Comparison of ENCODE assay signal across 10 cellular contexts in the genomic region with DNA sequence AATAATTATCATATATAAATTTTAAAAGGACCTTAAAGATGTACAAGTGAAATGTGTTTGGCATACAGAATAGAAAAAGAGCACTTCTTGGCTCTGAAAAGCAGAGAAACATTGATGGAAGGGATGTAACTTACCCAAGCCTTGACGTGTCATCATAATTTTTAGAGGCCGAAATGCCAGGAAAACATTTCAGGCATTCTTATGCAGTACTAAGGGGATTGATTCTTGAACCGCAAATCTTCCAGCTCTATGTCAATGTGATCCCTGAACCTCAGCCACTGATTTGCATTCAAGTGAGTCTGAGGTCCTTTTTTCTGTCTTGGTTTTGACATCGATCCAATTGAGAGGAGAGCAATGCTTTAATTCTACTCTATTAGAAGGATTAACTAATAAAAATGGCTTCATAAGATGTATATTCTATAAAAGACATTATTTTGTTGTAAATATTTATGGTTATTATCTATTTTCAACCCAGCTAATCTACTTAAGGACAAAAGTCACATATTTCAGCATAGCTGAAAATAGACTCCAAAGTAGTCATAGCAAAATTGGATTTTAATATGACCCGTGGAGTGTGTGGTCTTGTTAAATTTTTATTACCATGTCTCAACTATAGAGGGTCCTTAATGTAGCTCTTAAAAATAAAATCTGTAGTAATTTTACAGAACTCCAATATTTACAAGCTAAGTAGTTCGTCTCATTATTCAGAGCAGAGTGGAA.
DNase-seq lines count a peak whose midpoint lies in the region; ATAC-seq and TF ChIP-seq lines count a peak whose summit lies in the region.
"Had no signal": no experiment of that assay in that cellular context is flagged by ENCODE, and none has a peak within 500 bp of the region (broad histone marks: within the 10 kb centered on the region; RNA-seq: fewer than 3 reads in every experiment).

No MANE protein-coding gene starts in this region.

- H2BK120ac ChIP-seq in mesenchymal stem cell (ENCODE audit: low read depth, low read length) = no peak overlapping the region

- no peak overlapping the region for H2BK12ac ChIP-seq in mesenchymal stem cell (ENCODE audit: low read length in 2 of 2)

- no peak for TF ChIP-seq CTCF in Panc1 (IDR thresholded peaks at IDR 0.05)

- in situ Hi-C loops in Panc1 (cut with HindIII; ENCODE audit: low pct_unique_long_range_greater_than_20kb, low sequenced_read_pairs) = no loop called here

- H3K4me2 ChIP-seq in mesenchymal stem cell (ENCODE audit: low read length, poor library complexity, severe bottlenecking) = no peak overlapping the region

- H3K4me3 ChIP-seq in Panc1 (ENCODE audit: low read depth in 2 of 2, low read length in 2 of 2) (no peak overlapping the region), mesenchymal stem cell (ENCODE audit: insufficient read depth in 1 of 2, low read depth in 1 of 2, low read length in 2 of 2) (no peak overlapping the region)

- no peak overlapping the region for H3K18ac ChIP-seq in mesenchymal stem cell (ENCODE audit: low read depth in 1 of 2, low read length in 2 of 2)

- H2AFZ ChIP-seq in mesenchymal stem cell (ENCODE audit: low read depth, low read length) = no peak overlapping the region

- H3K4ac ChIP-seq in mesenchymal stem cell (ENCODE audit: low read depth in 1 of 2, low read length in 2 of 2) = no peak overlapping the region

- DNase-seq in Panc1 (ENCODE audit: low read depth, low spot score) = no peak
- DNase-seq in fibroblast of peridontal ligament (ENCODE audit: extremely low read depth) = peak; percentile 62
- DNase-seq in AG08396 (ENCODE audit: low spot score) = no peak
- DNase-seq in NCI-H774 (lab: John Stamatoyannopoulos, UW) = no peak
- no peak for DNase-seq in mesenchymal stem cell
- DNase-seq: C1 segment of cervical spinal cord, DMS79, GOT3, H9 had no signal

- H3K36me3 ChIP-seq in Panc1 (ENCODE audit: control insufficient read depth, insufficient read depth, low read length) (no peaks in the 10 kb centered on the region), mesenchymal stem cell (ENCODE audit: control insufficient read depth in 1 of 2, insufficient read depth in 2 of 2, low read depth in 1 of 2, low read length in 2 of 2) (no peaks in the 10 kb centered on the region)

- intact Hi-C loops in Panc1 (cut with micrococcal nuclease; ENCODE audit: unreplicated experiment) = loop anchor here (1.0 to 10.0 kb wide), 5 partner anchors 98 to 470 kb away; partner anchors contain the start of gene CLDN1

- no peak overlapping the region for H3K14ac ChIP-seq in mesenchymal stem cell (ENCODE audit: low read length in 2 of 2)

- BruUV-seq in Panc1 (replicated peaks; lab: Mats Ljungman, UMichigan) = no TSS peak

- H3K23ac ChIP-seq in mesenchymal stem cell (ENCODE audit: low read length in 2 of 2) = no peak overlapping the region

- H3K27ac ChIP-seq in Panc1 (ENCODE audit: low read length) = no peak overlapping the region
- H3K27ac ChIP-seq in mesenchymal stem cell (ENCODE audit: low read length, poor library complexity, severe bottlenecking) = no peak overlapping the region

- 67% methylated on average over 4 of the region's 6 CpGs for WGBS in mesenchymal stem cell

- H2AK5ac ChIP-seq in mesenchymal stem cell (ENCODE audit: low read length, severe bottlenecking) = no peak overlapping the region

- H3K79me1 ChIP-seq in mesenchymal stem cell (replicated peaks; ENCODE audit: low read length, poor library complexity, severe bottlenecking) = no peaks in the 10 kb centered on the region

- H4K8ac ChIP-seq in mesenchymal stem cell (ENCODE audit: low read length) = no peak overlapping the region

- POLR2A ChIA-PET in Panc1 (lab: Charles Lee) = interaction anchor here (1.4 kb wide), 1 partner anchor 97 kb away, joined by 3 read pairs; the partner anchor contains the start of gene CLDN1

- H2BK5ac ChIP-seq in mesenchymal stem cell (ENCODE audit: low read depth, low read length, poor library complexity, severe bottlenecking) = no peak overlapping the region

- no peaks in the 10 kb centered on the region for H3K27me3 ChIP-seq in Panc1 (ENCODE audit: control insufficient read depth, insufficient read depth, low read length)
- H3K27me3 ChIP-seq in mesenchymal stem cell (ENCODE audit: control insufficient read depth in 1 of 2, insufficient read depth in 1 of 2, low read length in 2 of 2) = no peaks in the 10 kb centered on the region

- H3K4me1 ChIP-seq in Panc1 (ENCODE audit: control insufficient read depth, insufficient read depth, low read length) = 0 out of 2 replicates have a peak, but pooled peaks cover 2% of the 10 kb centered on the region
- no peaks in the 10 kb centered on the region for H3K4me1 ChIP-seq in mesenchymal stem cell (ENCODE audit: control insufficient read depth, insufficient read depth, low read depth, low read length)

- no peak overlapping the region for H4K91ac ChIP-seq in mesenchymal stem cell (ENCODE audit: low read length)

- CTCF ChIA-PET in Panc1 (lab: Charles Lee) = interaction anchor here (1.1 to 1.5 kb wide), 3 partner anchors 97 to 199 kb away, joined by 5 to 9 read pairs (median 6); partner anchors contain the start of gene CLDN1

- H2BK15ac ChIP-seq in mesenchymal stem cell (ENCODE audit: low read depth, poor library complexity, severe bottlenecking) = no peak overlapping the region

- no peak overlapping the region for H3K9ac ChIP-seq in mesenchymal stem cell (ENCODE audit: low read length)

- ATAC-seq in GM19351 (IDR thresholded peaks at IDR 0.05; ENCODE audit: unreplicated experiment) (peak; percentile 8), Panc1 (0 out of 2 replicates have a peak, but pooled peaks have one; percentile 12)

- H3K9me3 ChIP-seq in Panc1 (ENCODE audit: control insufficient read depth, insufficient read depth, low read depth, low read length) = no peaks in the 10 kb centered on the region
- peaks cover 3% of the 10 kb centered on the region for H3K9me3 ChIP-seq in mesenchymal stem cell (ENCODE audit: control insufficient read depth, low read length)
